ENCODE assay signal across 10 cellular contexts in genomic region chr7:33836797-33837355, GRCh38.
A peak's percentile ranks its signal among the peaks of the same experiment; 100 is the strongest.
DNase-seq lines count a peak whose midpoint lies in the region; ATAC-seq and TF ChIP-seq lines count a peak whose summit lies in the region.
"Had no signal": no experiment of that assay in that cellular context is flagged by ENCODE, and none has a peak within 500 bp of the region (broad histone marks: within the 10 kb centered on the region; RNA-seq: fewer than 3 reads in every experiment).

No MANE protein-coding gene starts in this region.

- H3K36me3 Mint-ChIP-seq in neural progenitor cell: no peaks in the 10 kb centered on the region

- no peaks in the 10 kb centered on the region for H3K9me3 Mint-ChIP-seq in neural progenitor cell
- H3K9me3 Mint-ChIP-seq: activated CD4-positive, alpha-beta T cell treated with anti-CD3 and anti-CD28 coated beads, Interleukin-2, amount 10 ng/mL, durations not matched to agents 24 days and 14 days had no signal

- H3K4me3 Mint-ChIP-seq in neural progenitor cell: no peak overlapping the region
- H3K4me3 Mint-ChIP-seq: activated CD4-positive, alpha-beta T cell treated with anti-CD3 and anti-CD28 coated beads, Interleukin-2, amount 10 ng/mL, durations not matched to agents 24 days and 14 days had no signal

- H3K27ac Mint-ChIP-seq in neural progenitor cell: no peak overlapping the region
- H3K27ac Mint-ChIP-seq: activated CD4-positive, alpha-beta T cell treated with anti-CD3 and anti-CD28 coated beads, Interleukin-2, amount 10 ng/mL, durations not matched to agents 24 days and 14 days had no signal

- peak in 1 of 3 experiments; percentile 25 for TF ChIP-seq CTCF in ascending aorta (IDR thresholded peaks at IDR 0.05)
- peak; percentile 40 for TF ChIP-seq CTCF in neural progenitor cell (IDR thresholded peaks at IDR 0.05)

- no peaks in the 10 kb centered on the region for H3K9me3 ChIP-seq in ascending aorta
- no peaks in the 10 kb centered on the region for H3K9me3 ChIP-seq in neural progenitor cell (ENCODE audit: low read depth)

- peaks cover 5% of the 10 kb centered on the region for H3K4me1 Mint-ChIP-seq in neural progenitor cell
- H3K4me1 Mint-ChIP-seq: activated CD4-positive, alpha-beta T cell treated with anti-CD3 and anti-CD28 coated beads, Interleukin-2, amount 10 ng/mL, durations not matched to agents 24 days and 14 days had no signal

- H3F3A ChIP-seq in neural progenitor cell (ENCODE audit: low read depth): no peaks in the 10 kb centered on the region

- H3K27ac ChIP-seq in ascending aorta: peak overlapping the region; percentile 52 to 54
- no peak overlapping the region for H3K27ac ChIP-seq in neural progenitor cell

- no peaks in the 10 kb centered on the region for H3K36me3 ChIP-seq in ascending aorta
- no peaks in the 10 kb centered on the region for H3K36me3 ChIP-seq in neural progenitor cell

- H3K4me1 ChIP-seq in ascending aorta (peaks cover 0 to 4% of the 10 kb centered on the region in 2 donors), neural progenitor cell (peaks cover 7% of the 10 kb centered on the region)

- no peak overlapping the region for H3K9ac ChIP-seq in neural progenitor cell

- peaks cover 2% of the 10 kb centered on the region for H3K27me3 Mint-ChIP-seq in neural progenitor cell (ENCODE audit: insufficient read depth, low read depth)
- H3K27me3 Mint-ChIP-seq: activated CD4-positive, alpha-beta T cell treated with anti-CD3 and anti-CD28 coated beads, Interleukin-2, amount 10 ng/mL, durations not matched to agents 24 days and 14 days had no signal

- H3K4me2 ChIP-seq in neural progenitor cell: no peak overlapping the region

- H4K20me1 ChIP-seq in neural progenitor cell (ENCODE audit: low read depth): no peaks in the 10 kb centered on the region

- peak; percentile 27 for DNase-seq in DMS 273 (lab: John Stamatoyannopoulos, UW; ENCODE audit: unreplicated experiment)
- DNase-seq in DMS 273 treated with DMSO at 0.1 percent for 48 hours (lab: John Stamatoyannopoulos, UW): no peak
- peak; percentile 13 for DNase-seq in HuH-7 (ENCODE audit: low spot score)
- no peak for DNase-seq in ascending aorta (ENCODE audit: low spot score in 2 of 2)
- DNase-seq in neural progenitor cell (ENCODE audit: low spot score): no peak
- DNase-seq in Kasumi-1 (lab: John Stamatoyannopoulos, UW): no peak
- DNase-seq in mucosa of gallbladder (ENCODE audit: low spot score): no peak
- DNase-seq: 8988T; activated CD4-positive, alpha-beta T cell treated with anti-CD3 and anti-CD28 coated beads, Interleukin-2, amount 10 ng/mL, durations not matched to agents 24 days and 14 days had no signal

- no peak overlapping the region for H2AFZ ChIP-seq in neural progenitor cell (replicated peaks)

- ATAC-seq in GM19324 (IDR thresholded peaks at IDR 0.05; ENCODE audit: low FRiP score, unreplicated experiment): no peak

- no peaks in the 10 kb centered on the region for H3K79me2 ChIP-seq in neural progenitor cell (ENCODE audit: low read depth)

- H3K4me3 ChIP-seq in ascending aorta (peak overlapping the region in 1 of 2 donors; percentile 34), neural progenitor cell (no peak overlapping the region)

- intact Hi-C loops in ascending aorta (cut with DNase I): no loop called here

- H3K27me3 ChIP-seq in ascending aorta (no peaks in the 10 kb centered on the region), neural progenitor cell (no peaks in the 10 kb centered on the region)

Comparison
In these comparisons a context has a peak if more than half of its experiments do, and no peak if none do; other contexts are left out.
1. DNase-seq: peak in DMS 273 (single experiment) and HuH-7 (single experiment); none in DMS 273 treated with DMSO at 0.1 percent for 48 hours (single experiment), ascending aorta (0 of 2), neural progenitor cell (single experiment), Kasumi-1 (0 of 2) and mucosa of gallbladder (single experiment).